ENCODE assay signal across 17 cellular contexts in genomic region chr2:239142806-239143205, GRCh38.
DNase-seq lines count a peak whose midpoint lies in the region; ATAC-seq, FAIRE-seq and TF ChIP-seq lines count a peak whose summit lies in the region.
"Had no signal": no experiment of that assay in that cellular context is flagged by ENCODE, and none has a peak within 500 bp of the region (broad histone marks: within the 10 kb centered on the region; RNA-seq: fewer than 3 reads in every experiment).

No MANE protein-coding gene starts in this region.

- H3K4me3 Mint-ChIP-seq in activated CD4-positive, alpha-beta memory T cell treated with anti-CD3 and anti-CD28 coated beads for 36 hours = no peak overlapping the region
- H3K4me3 Mint-ChIP-seq: CD8-positive, alpha-beta memory T cell had no signal

- FAIRE-seq in urothelium cell line (lab: Jason Lieb, UNC) = no peak
- FAIRE-seq: GM19239 had no signal

- H3K4me1 Mint-ChIP-seq in activated CD4-positive, alpha-beta memory T cell treated with anti-CD3 and anti-CD28 coated beads for 36 hours (ENCODE audit: low read depth) = peaks cover 7% of the 10 kb centered on the region

- H3K4me3 ChIP-seq in right atrium auricular region (no peak overlapping the region), neuronal stem cell (ENCODE audit: low read length in 2 of 2) (peak overlapping the region in 1 of 2 donors; percentile 23)

- H3K14ac ChIP-seq in neuronal stem cell (ENCODE audit: low read length) = peak overlapping the region; percentile 44

- no CpG with 5 or more reads among the region's 9 CpGs for WGBS in neuronal stem cell (ENCODE audit: extremely low coverage in 2 of 2, insufficient read length in 2 of 2, insufficient replicate concordance in 1 of 2), 2 donors

- peak; percentile 24 for DNase-seq in Right ventricle myocardium superior
- no peak for DNase-seq in right atrium auricular region (ENCODE audit: low spot score)
- DNase-seq in activated CD4-positive, alpha-beta memory T cell treated with anti-CD3 and anti-CD28 coated beads for 36 hours = peak; percentile 26
- DNase-seq in epithelial cell of prostate (ENCODE audit: low read depth, low spot score) = peak; percentile 31
- no peak for DNase-seq in neuronal stem cell (ENCODE audit: low spot score)
- no peak for DNase-seq in urothelium cell line (ENCODE audit: low spot score)
- DNase-seq: CD8-positive, alpha-beta memory T cell; DMS79; GOT3; NCI-H1417; NCI-H1930; NCI-H226; NCI-H524; RPMI8226 had no signal

- H3K36me3 Mint-ChIP-seq in activated CD4-positive, alpha-beta memory T cell treated with anti-CD3 and anti-CD28 coated beads for 36 hours = peaks cover 32% of the 10 kb centered on the region

- H2BK15ac ChIP-seq in neuronal stem cell (ENCODE audit: low read length) = no peak overlapping the region

- H2BK5ac ChIP-seq in neuronal stem cell (ENCODE audit: low read length) = no peak overlapping the region

- H3K23ac ChIP-seq in neuronal stem cell (ENCODE audit: low read depth, low read length, poor library complexity) = peak overlapping the region; percentile 22

- H3K9me3 ChIP-seq in right atrium auricular region = no peaks in the 10 kb centered on the region
- no peaks in the 10 kb centered on the region for H3K9me3 ChIP-seq in neuronal stem cell (replicated peaks in 1 of 2; ENCODE audit: control insufficient read depth in 2 of 2, insufficient read depth in 1 of 2, low read depth in 1 of 2, low read length in 2 of 2)

- H3K18ac ChIP-seq in neuronal stem cell (ENCODE audit: low read length) = no peak overlapping the region

- H2BK12ac ChIP-seq in neuronal stem cell (ENCODE audit: low read length) = no peak overlapping the region

- H3K27me3 Mint-ChIP-seq in activated CD4-positive, alpha-beta memory T cell treated with anti-CD3 and anti-CD28 coated beads for 36 hours = no peaks in the 10 kb centered on the region
- H3K27me3 Mint-ChIP-seq: CD8-positive, alpha-beta memory T cell had no signal

- H2AFZ ChIP-seq in neuronal stem cell (ENCODE audit: low read length) = no peak overlapping the region

- H3K36me3 ChIP-seq in right atrium auricular region = peaks cover 46% of the 10 kb centered on the region
- H3K36me3 ChIP-seq in neuronal stem cell (replicated peaks in 1 of 2; ENCODE audit: control insufficient read depth in 2 of 2, insufficient read depth in 2 of 2, low read length in 2 of 2) = peaks cover 26 to 74% of the 10 kb centered on the region in 2 donors

- no peak overlapping the region for H3K27ac ChIP-seq in right atrium auricular region
- H3K27ac ChIP-seq in epithelial cell of prostate = peak overlapping the region; percentile 46
- no peak overlapping the region for H3K27ac ChIP-seq in neuronal stem cell (replicated peaks; ENCODE audit: low read length)

- H2AK5ac ChIP-seq in neuronal stem cell (ENCODE audit: low read depth, low read length) = no peak overlapping the region

- intact Hi-C loops in Right ventricle myocardium superior (cut with DNase I) = no loop called here
- intact Hi-C loops in activated CD4-positive, alpha-beta memory T cell treated with anti-CD3 and anti-CD28 coated beads for 36 hours (cut with micrococcal nuclease) = loop anchor here (10.0 kb wide), 1 partner anchor 252 kb away; no protein-coding TSS in a partner anchor

- no peaks in the 10 kb centered on the region for H3K27me3 ChIP-seq in right atrium auricular region
- H3K27me3 ChIP-seq in neuronal stem cell (ENCODE audit: control insufficient read depth in 3 of 3, insufficient read depth in 3 of 3, low read depth in 1 of 3, low read length in 3 of 3) = no peaks in the 10 kb centered on the region

- TF ChIP-seq CTCF in right atrium auricular region (IDR thresholded peaks at IDR 0.05) = no peak

- H4K8ac ChIP-seq in neuronal stem cell (ENCODE audit: low read depth, low read length) = no peak overlapping the region

- H4K91ac ChIP-seq in neuronal stem cell (ENCODE audit: low read depth, low read length, poor library complexity) = no peak overlapping the region

- no peak overlapping the region for H3K4me2 ChIP-seq in neuronal stem cell (ENCODE audit: insufficient read depth, low read length, poor library complexity, severe bottlenecking)

- no peaks in the 10 kb centered on the region for H3K79me1 ChIP-seq in neuronal stem cell (ENCODE audit: low read depth, low read length)

- H3K4me1 ChIP-seq in right atrium auricular region (no peaks in the 10 kb centered on the region), neuronal stem cell (ENCODE audit: control insufficient read depth in 2 of 2, insufficient read depth in 1 of 2, low read depth in 1 of 2, low read length in 2 of 2) (no peaks in the 10 kb centered on the region)

- CTCF ChIA-PET in activated CD4-positive, alpha-beta memory T cell treated with anti-CD3 and anti-CD28 coated beads for 36 hours (lab: Charles Lee) = interaction anchor here (0.8 to 1.5 kb wide), 2 partner anchors 238 to 241 kb away, joined by 4 read pairs; no protein-coding TSS in a partner anchor

- no peak for ATAC-seq in Right ventricle myocardium superior (ENCODE audit: poor library complexity)
- no peak for ATAC-seq in HG03439 (IDR thresholded peaks at IDR 0.05; ENCODE audit: unreplicated experiment)
- no peak for ATAC-seq in GM21717 (IDR thresholded peaks at IDR 0.05; ENCODE audit: unreplicated experiment)

- H3K9ac ChIP-seq in neuronal stem cell (ENCODE audit: low read depth, low read length, poor library complexity) = no peak overlapping the region

- POLR2A ChIA-PET in activated CD4-positive, alpha-beta memory T cell treated with anti-CD3 and anti-CD28 coated beads for 36 hours (lab: Charles Lee) = no interaction called here

- no peaks in the 10 kb centered on the region for H3K9me3 Mint-ChIP-seq in activated CD4-positive, alpha-beta memory T cell treated with anti-CD3 and anti-CD28 coated beads for 36 hours
- H3K9me3 Mint-ChIP-seq: CD8-positive, alpha-beta memory T cell had no signal

- no peak overlapping the region for H3K27ac Mint-ChIP-seq in activated CD4-positive, alpha-beta memory T cell treated with anti-CD3 and anti-CD28 coated beads for 36 hours

- H2BK120ac ChIP-seq in neuronal stem cell (ENCODE audit: low read depth, low read length) = no peak overlapping the region

- no peak overlapping the region for H3K4ac ChIP-seq in neuronal stem cell (ENCODE audit: low read length)

Comparison
In these comparisons a context has a peak if more than half of its experiments do, and no peak if none do; other contexts are left out.
1. DNase-seq: peak in Right ventricle myocardium superior (single experiment), activated CD4-positive, alpha-beta memory T cell treated with anti-CD3 and anti-CD28 coated beads for 36 hours (single experiment) and epithelial cell of prostate (single experiment); none in right atrium auricular region (single experiment), neuronal stem cell (single experiment) and urothelium cell line (single experiment).